Comparison of ENCODE assay signal across 10 cellular contexts in genomic region chr15:78065973-78066946, GRCh38. TPM values are rescaled to one million over a fixed set of nuclear protein-coding genes. Genes with fewer than 3 reads are reported as not detected.
A peak's percentile ranks its signal among the peaks of the same experiment; 100 is the strongest.
DNase-seq lines count a peak whose midpoint lies in the region; ATAC-seq and TF ChIP-seq lines count a peak whose summit lies in the region.
"Had no signal": no experiment of that assay in that cellular context is flagged by ENCODE, and none has a peak within 500 bp of the region (broad histone marks: within the 10 kb centered on the region; RNA-seq: fewer than 3 reads in every experiment).

No MANE protein-coding gene starts in this region.

- peaks cover 59% of the 10 kb centered on the region for H3K4me1 ChIP-seq in HEK293 (ENCODE audit: control insufficient read depth, insufficient read depth, low read length)
- H3K4me1 ChIP-seq in mucosa of descending colon (ENCODE audit: low read depth) = peaks cover 86% of the 10 kb centered on the region

- 0 out of 2 replicates have a peak, but pooled peaks cover under 1% of the 10 kb centered on the region for H3K36me3 Mint-ChIP-seq in HFFc6 (ENCODE audit: low read depth)

- DNase-seq in mucosa of descending colon (no peak), NOMO-1 treated with dmso at 0.1 percent for 144 hours (lab: John Stamatoyannopoulos, UW; ENCODE audit: unreplicated experiment) (no peak), GM19240 (ENCODE audit: insufficient read length, low spot score) (no peak), HFFc6 (no peak)
- no peak for DNase-seq in stimulated activated CD4-positive, alpha-beta T cell treated with anti-CD3 and anti-CD28 coated beads, Interleukin-2, amount 100 ng/mL, for 24 hours

- CTCF ChIA-PET in HEK293 (lab: Yijun Ruan, JAX) = interaction anchor here (0.6 to 1.2 kb wide), 2 partner anchors 42 to 107 kb away, joined by 3 read pairs; no protein-coding TSS in a partner anchor

- TF ChIP-seq CTCF in HEK293 (tag by site-specific recombination; IDR thresholded peaks at IDR 0.05) (no peak), VCaP (conservative IDR thresholded peaks at IDR 0.05) (no peak), mucosa of descending colon (IDR thresholded peaks at IDR 0.05) (no peak), HFFc6 (IDR thresholded peaks at IDR 0.05) (no peak)

- no peaks in the 10 kb centered on the region for H3K9me3 ChIP-seq in HEK293 (ENCODE audit: control insufficient read depth, insufficient read depth, low read depth, low read length)
- no peaks in the 10 kb centered on the region for H3K9me3 ChIP-seq in mucosa of descending colon

- ATAC-seq in GM18511 (IDR thresholded peaks at IDR 0.05; ENCODE audit: unreplicated experiment) (peak; percentile 58), mucosa of descending colon (peak; percentile 44)

- intact Hi-C loops in mucosa of descending colon (cut with DNase I, micrococcal nuclease) = no loop called here

- no peaks in the 10 kb centered on the region for H3K9me3 Mint-ChIP-seq in HFFc6

- H3K27ac ChIP-seq in HEK293 (ENCODE audit: extremely low read depth, low read depth, low read length) (peak overlapping the region; percentile 49), VCaP (peak overlapping the region; percentile 96)

- no peaks in the 10 kb centered on the region for H3K27me3 Mint-ChIP-seq in HFFc6 (ENCODE audit: insufficient read depth)

- H3K27ac Mint-ChIP-seq in HFFc6 = no peak overlapping the region

- POLR2A ChIA-PET in HEK293 (lab: Yijun Ruan, JAX) = interaction anchor here (0.6 kb wide), 1 partner anchor 99 kb away, joined by 3 read pairs; no protein-coding TSS in a partner anchor

- no peak overlapping the region for H3K4me3 ChIP-seq in HEK293 (ENCODE audit: low read depth, low read length)
- H3K4me3 ChIP-seq in mucosa of descending colon = no peak overlapping the region

- no peak overlapping the region; the same call in 1 of the 2 replicates for H3K4me3 Mint-ChIP-seq in HFFc6

- H3K4me1 Mint-ChIP-seq in HFFc6 (ENCODE audit: low read depth) = peaks cover 3% of the 10 kb centered on the region

- H3K36me3 ChIP-seq in HEK293 (ENCODE audit: control insufficient read depth in 2 of 2, insufficient read depth in 1 of 2, low read length in 2 of 2) = no peaks in the 10 kb centered on the region
- H3K36me3 ChIP-seq in mucosa of descending colon (ENCODE audit: low read depth) = no peaks in the 10 kb centered on the region

TF ChIP-seq in HEK293, 187 proteins besides CTCF, POLR2A, EP300 and RAD21:
- TF ChIP-seq ZBTB20 (tag by site-specific recombination; IDR thresholded peaks at IDR 0.05) = peak; percentile 91
- no peak for TF ChIP-seq KLF17 (tag by site-specific recombination; IDR thresholded peaks at IDR 0.05)
TF ChIP-seq in HEK293: peak in this region for 1.

RNA-seq across cellular contexts. Expression of gene TBC1D2B, which starts 11.3 kb away (rescaled TPM):
- 10 to 100 TPM; 54.8 to 65.6 (median 57.0) TPM for total RNA-seq in mucosa of descending colon
- 10 to 100 TPM; 34.1 to 42.5 (median 38.0) TPM for total RNA-seq in HFFc6 (2021; fragmentation: NEBNext Ultra II Directional; extraction: Animal tissue kit (Norgen Biotek cat#: 25700))

RNA-seq across cellular contexts. Expression of gene SH2D7, which starts 26.1 kb away (rescaled TPM):
- 1 to 10 TPM; 1.9 to 2.8 (median 2.2) TPM for total RNA-seq in mucosa of descending colon
- total RNA-seq in HFFc6 (2021; fragmentation: NEBNext Ultra II Directional; extraction: Animal tissue kit (Norgen Biotek cat#: 25700)) = not detected
- total RNA-seq: lower leg skin, RPMI7951 had no signal
